In the genomic region with DNA sequence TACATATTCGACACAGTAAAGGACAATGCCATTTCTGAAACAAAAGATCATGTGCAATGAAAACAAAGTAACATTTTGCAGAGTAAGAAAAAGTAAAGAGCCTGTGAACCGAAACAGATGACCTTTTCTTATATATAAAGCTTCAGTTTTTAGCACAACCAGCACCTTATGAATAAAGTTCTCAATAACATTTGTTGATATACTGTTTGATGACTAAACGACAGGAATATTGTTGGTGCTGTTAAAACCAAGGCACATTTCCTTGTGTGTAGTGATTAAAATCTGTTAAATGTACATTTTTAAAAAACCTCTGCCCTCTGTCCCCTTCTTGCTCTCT, we compare ENCODE assay signal across 8 cellular contexts. TPM values are rescaled to one million over a fixed set of nuclear protein-coding genes. Genes with fewer than 3 reads are reported as not detected.
DNase-seq lines count a peak whose midpoint lies in the region; ATAC-seq, FAIRE-seq and TF ChIP-seq lines count a peak whose summit lies in the region.

No MANE protein-coding gene starts in this region.

- peaks cover 4% of the 10 kb centered on the region for H3K27me3 Mint-ChIP-seq in brain

- 45% methylated on average over 3 of the region's 3 CpGs for WGBS in A549 (ENCODE audit: missing lambda C conversion rate)

- peak overlapping the region; percentile 90 to 99 (median 96) for H3K27ac Mint-ChIP-seq in brain

- no peak for TF ChIP-seq POLR2A in A549 (IDR thresholded peaks at IDR 0.05; ENCODE audit: low read length)
- no peak for TF ChIP-seq POLR2A in H54 (IDR thresholded peaks at IDR 0.05; ENCODE audit: low read depth, low read length)

- ATAC-seq in A549 (no peak), HG02870 (IDR thresholded peaks at IDR 0.05; ENCODE audit: unreplicated experiment) (no peak)

- H3K4me1 Mint-ChIP-seq in brain: peaks cover 52% of the 10 kb centered on the region

- H3K9me3 Mint-ChIP-seq in brain: no peaks in the 10 kb centered on the region

- peak overlapping the region; percentile 81 for H3K4me3 ChIP-seq in A549
- H3K4me3 ChIP-seq in HFF-Myc (replicated peaks; ENCODE audit: low read depth, low read length): peak overlapping the region; percentile 71
- peak overlapping the region; percentile 87 for H3K4me3 ChIP-seq in mononuclear cell (ENCODE audit: low read length)

- H3K36me3 Mint-ChIP-seq in brain: peaks cover 21% of the 10 kb centered on the region

- TF ChIP-seq EP300 in A549 (IDR thresholded peaks at IDR 0.05): no peak

- no peaks in the 10 kb centered on the region for H3K9me3 ChIP-seq in A549
- H3K9me3 ChIP-seq in mononuclear cell (ENCODE audit: low read depth, low read length): no peaks in the 10 kb centered on the region

- no peak for FAIRE-seq in A549 (lab: Jason Lieb, UNC)
- FAIRE-seq in H54 (lab: Jason Lieb, UNC): no peak

- H3K4me2 ChIP-seq in A549: peak overlapping the region; percentile 76

- no peak for TF ChIP-seq RAD21 in A549 (conservative IDR thresholded peaks at IDR 0.05 in 1 of 2, IDR thresholded peaks at IDR 0.05 in 1 of 2)

- H3K4me1 ChIP-seq in A549 (no peaks in the 10 kb centered on the region; the same call in 2 of the 3 replicates), mononuclear cell (ENCODE audit: insufficient read depth, low read length) (peaks cover 32% of the 10 kb centered on the region)

- H3K4me3 Mint-ChIP-seq in brain: peak overlapping the region; percentile 92 to 96 (median 93)

- POLR2A ChIA-PET in A549 (lab: Yijun Ruan, JAX): no interaction called here

- CTCF ChIA-PET in A549 (lab: Yijun Ruan, JAX): interaction anchor here (1.2 kb wide), 1 partner anchor 180 kb away, joined by 3 read pairs; no protein-coding TSS in a partner anchor

- no peaks in the 10 kb centered on the region for H3K27me3 ChIP-seq in mononuclear cell (ENCODE audit: insufficient read depth, low read length)

- no peak for TF ChIP-seq CTCF in A549 (IDR thresholded peaks at IDR 0.05)
- TF ChIP-seq CTCF in HFF-Myc (IDR thresholded peaks at IDR 0.05; ENCODE audit: low read depth, low read length, missing control alignments): no peak
- TF ChIP-seq CTCF in brain (conservative IDR thresholded peaks at IDR 0.05): no peak

- no peak overlapping the region for H3K27ac ChIP-seq in A549

- DNase-seq in A549 (ENCODE audit: low read depth in 1 of 2, low spot score in 1 of 2) (no peak), HFF-Myc (ENCODE audit: extremely low read depth, low read depth) (no peak), H54 (ENCODE audit: insufficient read length, low spot score) (no peak), retina (no peak), kidney glomerular epithelial cell (lab: John Stamatoyannopoulos, UW) (no peak)

TF ChIP-seq in A549, 52 proteins besides CTCF, POLR2A, EP300 and RAD21:
- TF ChIP-seq KDM1A (IDR thresholded peaks at IDR 0.05; ENCODE audit: low read depth) (no peak), NR3C1 (IDR thresholded peaks at IDR 0.05) (no peak), KDM5A (IDR thresholded peaks at IDR 0.05) (no peak)
- TF ChIP-seq, protein P1, sequence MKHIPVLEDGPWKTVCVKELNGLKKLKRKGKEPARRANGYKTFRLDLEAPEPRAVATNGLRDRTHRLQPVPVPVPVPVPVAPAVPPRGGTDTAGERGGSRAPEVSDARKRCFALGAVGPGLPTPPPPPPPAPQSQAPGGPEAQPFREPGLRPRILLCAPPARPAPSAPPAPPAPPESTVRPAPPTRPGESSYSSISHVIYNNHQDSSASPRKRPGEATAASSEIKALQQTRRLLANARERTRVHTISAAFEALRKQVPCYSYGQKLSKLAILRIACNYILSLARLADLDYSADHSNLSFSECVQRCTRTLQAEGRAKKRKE (CRISPR knock-in tag; IDR thresholded peaks at IDR 0.05; ENCODE audit: low read depth): no peak

RNA-seq across cellular contexts. Expression of gene PELI1, which starts 1.4 kb away (rescaled TPM):
- polyA plus RNA-seq in A549 (2011; rRNA removed) (3.7 and 5.1 TPM in 2 replicates), A549 (2017; fragmentation: RNase III; extraction: RNeasy Plus Mini Kit Qiagen cat#74134 plus additional on column Dnase treatment) (0.90 to 2.1 TPM (median 1.4 TPM) in 3 replicates), brain (ENCODE audit: insufficient read depth, low read depth, low replicate concordance) (8.3 TPM)
- polyA plus RNA-seq in A549 (2012; cell fraction: cytosol; rRNA removed): 0.83 and 1.0 TPM in 2 replicates
- polyA plus RNA-seq in A549 (2012; cell fraction: nucleus; rRNA removed): 0.95 and 1.6 TPM in 2 replicates
- polyA minus RNA-seq in A549 (2011; rRNA and poly(A)+ RNA removed): 1.6 and 2.5 TPM in 2 replicates
- 209 TPM for total RNA-seq in mononuclear cell
